8 cellular contexts compared by ENCODE assay signal in genomic region chr17:4899341-4900230, GRCh38. TPM values are rescaled to one million over a fixed set of nuclear protein-coding genes. Genes with fewer than 3 reads are reported as not detected.
A peak's percentile ranks its signal among the peaks of the same experiment; 100 is the strongest.
DNase-seq lines count a peak whose midpoint lies in the region; ATAC-seq and TF ChIP-seq lines count a peak whose summit lies in the region.

C17orf107 (plus strand) TSS chr17:4899536; CDS start chr17:4899763, 227 bp downstream.

- H3K27me3 ChIP-seq in BLaER1 treated with 17β-estradiol and CSF1 and Interleukin-3, amounts not matched to agents 10 nM and 100 nM: peaks cover 26 to 44% (median 35%) of the 10 kb centered on the region in 11 experiments

- H3K9me3 Mint-ChIP-seq in activated CD4-positive, alpha-beta T cell treated with anti-CD3 and anti-CD28 coated beads for 36 hours (ENCODE audit: low read depth): no peaks in the 10 kb centered on the region
- no peaks in the 10 kb centered on the region for H3K9me3 Mint-ChIP-seq in chondrocyte (ENCODE audit: low read depth)

- intact Hi-C loops in activated CD4-positive, alpha-beta T cell treated with anti-CD3 and anti-CD28 coated beads for 36 hours (cut with DNase I, micrococcal nuclease): loop anchor here (1.0 to 5.0 kb wide), 14 partner anchors 49 to 538 kb away; partner anchors contain the start of genes ARRB2 (in 1 of the 2), C1QBP (in 1 of the 2), GLTPD2 (in 1 of the 2) and INCA1 (in 1 of the 2)

- no peak for TF ChIP-seq CTCF in chondrocyte (IDR thresholded peaks at IDR 0.05)

- CTCF ChIA-PET in activated CD4-positive, alpha-beta T cell treated with anti-CD3 and anti-CD28 coated beads for 36 hours (lab: Charles Lee): interaction anchor here (0.5 to 2.1 kb wide), 15 partner anchors 10 to 1130 kb away, joined by 3 to 10 read pairs (median 4); partner anchors contain the start of genes ARRB2, RNF167 and SLC25A11

- peak; percentile 56 for ATAC-seq in HG02885 (IDR thresholded peaks at IDR 0.05; ENCODE audit: poor library complexity, unreplicated experiment)
- peak; percentile 79 for ATAC-seq in activated CD4-positive, alpha-beta T cell treated with anti-CD3 and anti-CD28 coated beads for 36 hours
- no peak for ATAC-seq in HG03196 (IDR thresholded peaks at IDR 0.05; ENCODE audit: unreplicated experiment)
- ATAC-seq in GM21515 (IDR thresholded peaks at IDR 0.05; ENCODE audit: unreplicated experiment): no peak

- peaks cover 28 to 37% (median 30%) of the 10 kb centered on the region in 11 experiments for H3K36me3 ChIP-seq in BLaER1 treated with 17β-estradiol and CSF1 and Interleukin-3, amounts not matched to agents 10 nM and 100 nM

- H3K4me1 Mint-ChIP-seq in activated CD4-positive, alpha-beta T cell treated with anti-CD3 and anti-CD28 coated beads for 36 hours: peaks cover 26% of the 10 kb centered on the region
- H3K4me1 Mint-ChIP-seq in chondrocyte (ENCODE audit: low read depth): peaks cover 4% of the 10 kb centered on the region

- H3K9me3 ChIP-seq in BLaER1 treated with 17β-estradiol and CSF1 and Interleukin-3, amounts not matched to agents 10 nM and 100 nM (replicated peaks in 1 of 11): no peaks in the 10 kb centered on the region

- POLR2A ChIA-PET in activated CD4-positive, alpha-beta T cell treated with anti-CD3 and anti-CD28 coated beads for 36 hours (lab: Charles Lee): interaction anchor here (0.8 to 2.3 kb wide), 3 partner anchors 41 to 250 kb away, joined by 3 to 8 read pairs (median 4); partner anchors contain the start of genes RNF167 and SLC25A11

- peaks cover 42 to 76% (median 54%) of the 10 kb centered on the region in 10 experiments for H3K4me1 ChIP-seq in BLaER1 treated with 17β-estradiol and CSF1 and Interleukin-3, amounts not matched to agents 10 nM and 100 nM

- peaks cover 8% of the 10 kb centered on the region for H3K36me3 Mint-ChIP-seq in activated CD4-positive, alpha-beta T cell treated with anti-CD3 and anti-CD28 coated beads for 36 hours (ENCODE audit: low read depth)
- H3K36me3 Mint-ChIP-seq in chondrocyte (ENCODE audit: low read depth): peaks cover 21% of the 10 kb centered on the region

- peaks cover 0 to 30% (median 0%) of the 10 kb centered on the region in 11 experiments; a peak in 9 of 22 replicates for H4K20me1 ChIP-seq in BLaER1 treated with 17β-estradiol and CSF1 and Interleukin-3, amounts not matched to agents 10 nM and 100 nM

- H3K4me2 ChIP-seq in BLaER1 treated with 17β-estradiol and CSF1 and Interleukin-3, amounts not matched to agents 10 nM and 100 nM: peak within 1 kb of the TSS; percentile 64 to 89 (median 80)

- H3K4me3 Mint-ChIP-seq in activated CD4-positive, alpha-beta T cell treated with anti-CD3 and anti-CD28 coated beads for 36 hours: peak within 1 kb of the TSS; percentile 90
- H3K4me3 Mint-ChIP-seq in chondrocyte (ENCODE audit: unreplicated experiment): no peak within 1 kb of the TSS

- peak within 1 kb of the TSS; percentile 25 to 70 (median 60); a peak in 19 of 22 replicates for H3K9ac ChIP-seq in BLaER1 treated with 17β-estradiol and CSF1 and Interleukin-3, amounts not matched to agents 10 nM and 100 nM

- H3K27me3 Mint-ChIP-seq in activated CD4-positive, alpha-beta T cell treated with anti-CD3 and anti-CD28 coated beads for 36 hours: no peaks in the 10 kb centered on the region
- H3K27me3 Mint-ChIP-seq in chondrocyte (ENCODE audit: low read depth): no peaks in the 10 kb centered on the region

- peak within 1 kb of the TSS; percentile 36 to 66 (median 52) for H3K4me3 ChIP-seq in BLaER1 treated with 17β-estradiol and CSF1 and Interleukin-3, amounts not matched to agents 10 nM and 100 nM

- peak within 1 kb of the TSS in 6 of 11 experiments; percentile 25 to 70 (median 41); a peak in 10 of 22 replicates for H3K27ac ChIP-seq in BLaER1 treated with 17β-estradiol and CSF1 and Interleukin-3, amounts not matched to agents 10 nM and 100 nM

- H3K27ac Mint-ChIP-seq in activated CD4-positive, alpha-beta T cell treated with anti-CD3 and anti-CD28 coated beads for 36 hours: peak within 1 kb of the TSS; percentile 88
- H3K27ac Mint-ChIP-seq in chondrocyte (ENCODE audit: unreplicated experiment): no peak within 1 kb of the TSS

- DNase-seq in activated CD4-positive, alpha-beta T cell treated with anti-CD3 and anti-CD28 coated beads for 36 hours: peak; percentile 99
- peak; percentile 94 for DNase-seq in chondrocyte (ENCODE audit: low spot score)
- DNase-seq in left kidney (ENCODE audit: low read depth, low spot score): peak; percentile 90
- peak; percentile 95 to 97 for DNase-seq in stimulated activated CD4-positive, alpha-beta T cell treated with anti-CD3 and anti-CD28 coated beads, Interleukin-2, amount 100 ng/mL, for 24 hours

RNA-seq across cellular contexts. Expression of gene C17orf107, which starts in this region (rescaled TPM):
- 1 to 10 TPM; 2.6 to 2.8 TPM for total RNA-seq in activated CD4-positive, alpha-beta T cell treated with anti-CD3 and anti-CD28 coated beads for 36 hours
- total RNA-seq in chondrocyte: 1.5 to 1.8 TPM (median 1.6 TPM) in 3 replicates

Comparison
In these comparisons a context has a peak if more than half of its experiments do, and no peak if none do; other contexts are left out.
1. ATAC-seq: peak in HG02885 (single experiment) and activated CD4-positive, alpha-beta T cell treated with anti-CD3 and anti-CD28 coated beads for 36 hours (single experiment); none in HG03196 (single experiment) and GM21515 (single experiment).
2. Peak in every context shown above with its lines, with median percentiles within 50 percentile points of each other: DNase-seq.